8 cellular contexts compared by ENCODE assay signal in the genomic region with DNA sequence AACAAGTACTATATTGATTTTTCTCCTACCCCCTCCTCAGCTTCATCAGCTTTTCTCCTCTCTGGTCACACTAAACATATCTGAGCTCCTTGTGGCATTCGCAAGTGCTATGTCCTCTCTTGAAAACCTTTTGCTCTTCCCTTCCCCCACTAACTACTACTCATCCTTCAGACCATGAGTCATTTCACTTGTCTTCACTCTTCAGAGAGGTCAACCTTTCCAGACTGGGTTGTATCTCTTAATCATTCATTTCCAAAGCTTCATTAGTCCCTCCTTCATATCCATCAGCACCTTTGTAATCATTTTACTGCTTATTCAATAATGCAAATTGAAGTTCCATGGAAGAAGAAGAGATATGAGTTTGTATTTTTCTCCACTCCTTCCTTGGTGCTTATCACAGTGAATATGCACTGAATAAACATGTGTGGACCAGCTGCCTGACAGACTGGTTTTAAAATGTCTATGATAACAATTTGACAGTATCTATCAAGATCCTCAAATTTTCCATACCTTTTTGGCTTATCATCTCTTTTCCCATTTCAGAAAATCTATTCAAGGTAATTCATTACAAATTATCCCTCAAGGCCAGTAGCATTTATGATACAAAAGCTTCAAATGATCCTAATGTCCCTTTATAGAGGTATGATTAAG. TPM values are rescaled to one million over a fixed set of nuclear protein-coding genes. Genes with fewer than 3 reads are reported as not detected.
DNase-seq lines count a peak whose midpoint lies in the region; ATAC-seq lines count a peak whose summit lies in the region.

No MANE protein-coding gene starts in this region.

- H3K4me1 Mint-ChIP-seq in immature natural killer cell = peaks cover 18 to 23% of the 10 kb centered on the region in 2 donors

- H3K23ac ChIP-seq in neuronal stem cell (ENCODE audit: low read depth, low read length, poor library complexity) = no peak overlapping the region

- no peak overlapping the region for H4K8ac ChIP-seq in neuronal stem cell (ENCODE audit: low read depth, low read length)

- DNase-seq in RPMI7951 (ENCODE audit: low read depth) (peak; percentile 88), immature natural killer cell (peak in 1 of 3 donors; percentile 11), putamen (ENCODE audit: low spot score) (no peak), neuronal stem cell (ENCODE audit: low spot score) (no peak), 8988T (no peak)
- DNase-seq in activated CD8-positive, alpha-beta memory T cell treated with anti-CD3 and anti-CD28 coated beads for 24 hours = no peak

- no peaks in the 10 kb centered on the region for H3K9me3 ChIP-seq in neuronal stem cell (replicated peaks in 1 of 2; ENCODE audit: control insufficient read depth in 2 of 2, insufficient read depth in 1 of 2, low read depth in 1 of 2, low read length in 2 of 2)

- H3K79me1 ChIP-seq in neuronal stem cell (ENCODE audit: low read depth, low read length) = no peaks in the 10 kb centered on the region

- WGBS in neuronal stem cell (ENCODE audit: extremely low coverage in 2 of 2, insufficient read length in 2 of 2, insufficient replicate concordance in 1 of 2), 2 donors = no CpG with 5 or more reads among the region's 1 CpG

- H3K4me2 ChIP-seq in neuronal stem cell (ENCODE audit: insufficient read depth, low read length, poor library complexity, severe bottlenecking) = no peak overlapping the region

- H3K9ac ChIP-seq in neuronal stem cell (ENCODE audit: low read depth, low read length, poor library complexity) = no peak overlapping the region

- H2BK15ac ChIP-seq in neuronal stem cell (ENCODE audit: low read length) = no peak overlapping the region

- H2BK120ac ChIP-seq in neuronal stem cell (ENCODE audit: low read depth, low read length) = no peak overlapping the region

- no peak overlapping the region for H3K4ac ChIP-seq in neuronal stem cell (ENCODE audit: low read length)

- no peaks in the 10 kb centered on the region for H3K27me3 ChIP-seq in neuronal stem cell (ENCODE audit: control insufficient read depth in 3 of 3, insufficient read depth in 3 of 3, low read depth in 1 of 3, low read length in 3 of 3)

- H2BK5ac ChIP-seq in neuronal stem cell (ENCODE audit: low read length) = no peak overlapping the region

- peaks cover 0 to 2% (median 0%) of the 10 kb centered on the region in 3 donors for H3K27me3 Mint-ChIP-seq in immature natural killer cell (ENCODE audit: low read depth in 3 of 3)

- H3K4me1 ChIP-seq in neuronal stem cell (ENCODE audit: control insufficient read depth in 2 of 2, insufficient read depth in 1 of 2, low read depth in 1 of 2, low read length in 2 of 2) = peaks cover 3 to 5% of the 10 kb centered on the region in 2 donors

- H3K27ac ChIP-seq in neuronal stem cell (replicated peaks; ENCODE audit: low read length) = no peak overlapping the region

- no peak overlapping the region for H3K14ac ChIP-seq in neuronal stem cell (ENCODE audit: low read length)

- peak; percentile 98 for ATAC-seq in GM18520 (IDR thresholded peaks at IDR 0.05; ENCODE audit: unreplicated experiment)
- ATAC-seq in HG02884 (IDR thresholded peaks at IDR 0.05; ENCODE audit: unreplicated experiment) = peak; percentile 93

- peak overlapping the region; percentile 12 to 82 (median 61) for H3K27ac Mint-ChIP-seq in immature natural killer cell

- H3K4me3 ChIP-seq in neuronal stem cell (ENCODE audit: low read length in 2 of 2) = no peak overlapping the region

- H3K18ac ChIP-seq in neuronal stem cell (ENCODE audit: low read length) = no peak overlapping the region

- peaks cover 37 to 57% (median 43%) of the 10 kb centered on the region in 3 donors for H3K36me3 Mint-ChIP-seq in immature natural killer cell

- peaks cover 0 to 4% (median 0%) of the 10 kb centered on the region in 6 donors for H3K9me3 Mint-ChIP-seq in immature natural killer cell

- H3K4me3 Mint-ChIP-seq in immature natural killer cell = peak overlapping the region in 3 of 5 donors; percentile 5 to 8 (median 7)

- H2AK5ac ChIP-seq in neuronal stem cell (ENCODE audit: low read depth, low read length) = no peak overlapping the region

- no peak overlapping the region for H2BK12ac ChIP-seq in neuronal stem cell (ENCODE audit: low read length)

- no peak overlapping the region for H4K91ac ChIP-seq in neuronal stem cell (ENCODE audit: low read depth, low read length, poor library complexity)

- no peaks in the 10 kb centered on the region for H3K36me3 ChIP-seq in neuronal stem cell (replicated peaks in 1 of 2; ENCODE audit: control insufficient read depth in 2 of 2, insufficient read depth in 2 of 2, low read length in 2 of 2)

- no peak overlapping the region for H2AFZ ChIP-seq in neuronal stem cell (ENCODE audit: low read length)

RNA-seq across cellular contexts. Expression of a gene that starts 28.4 kb away (rescaled TPM):
- total RNA-seq in RPMI7951 (2014; rRNA removed; shearing (Covaris generic)) = 11.5 and 11.8 TPM in 2 replicates
- polyA plus RNA-seq in immature natural killer cell = 10 to 100 TPM; 18.2 to 30.5 (median 21.6) TPM
- 0.25 TPM for polyA plus RNA-seq in neuronal stem cell (2013, experiment 1 of 2)
- polyA plus RNA-seq in neuronal stem cell (2013, experiment 2 of 2) = 0.44 TPM

RNA-seq across cellular contexts. Expression of a gene that starts 45.0 kb away (rescaled TPM):
- total RNA-seq in RPMI7951 (2014; rRNA removed; shearing (Covaris generic)) = 40.0 and 44.5 TPM in 2 replicates
- polyA plus RNA-seq in immature natural killer cell = 10 to 100 TPM in 2 of 3 donors, 1 to 10 TPM in 1; 7.4 to 20.8 (median 15.8) TPM
- 107 TPM for polyA plus RNA-seq in neuronal stem cell (2013, experiment 1 of 2)
- 114 TPM for polyA plus RNA-seq in neuronal stem cell (2013, experiment 2 of 2)
